ENCODE assay signal across 30 cellular contexts in genomic region chr22:22106855-22107254, GRCh38.
"Had no signal": no experiment of that assay in that cellular context is flagged by ENCODE, and none has a peak within 500 bp of the region (broad histone marks: within the 10 kb centered on the region; RNA-seq: fewer than 3 reads in every experiment).

No MANE protein-coding gene starts in this region.

- H3K4me3 ChIP-seq: neural progenitor cell, psoas muscle, right lobe of liver, sigmoid colon, suprapubic skin, testis, tibial nerve, upper lobe of left lung, vagina had no signal

- H3K27me3 Mint-ChIP-seq: stimulated activated memory B cell treated with anti-CD40 and anti-IgM and Interleukin-4, amounts not matched to agents 10 μg/mL and 1 μg/mL and 100 μg/mL, for 72 hours had no signal

- H3K27ac ChIP-seq: neural progenitor cell, parathyroid adenoma, psoas muscle, right lobe of liver, sigmoid colon, suprapubic skin, testis, tibial nerve, upper lobe of left lung, vagina had no signal

- FAIRE-seq: small intestine, urothelium cell line had no signal

- ATAC-seq: naive thymus-derived CD4-positive, alpha-beta T cell; natural killer cell; psoas muscle; right cardiac atrium; right lobe of liver; stimulated activated memory B cell treated with anti-CD40 and anti-IgM and Interleukin-4, amounts not matched to agents 10 μg/mL and 1 μg/mL and 100 μg/mL, for 72 hours; stimulated activated naive CD8-positive, alpha-beta T cell treated with anti-CD3 and anti-CD28 coated beads, Interleukin-15, amount 100 ng/mL, for 72 hours; stimulated activated naive CD8-positive, alpha-beta T cell treated with anti-CD3 and anti-CD28 coated beads, Interleukin-15, Interleukin-2, amounts not matched to agents 100 U/mL and 50 U/mL, for 24 hours had no signal

- H3K4me1 Mint-ChIP-seq: nephron had no signal

- H3K4me3 Mint-ChIP-seq: naive thymus-derived CD4-positive, alpha-beta T cell; natural killer cell; nephron; neural progenitor cell; stimulated activated memory B cell treated with anti-CD40 and anti-IgM and Interleukin-4, amounts not matched to agents 10 μg/mL and 1 μg/mL and 100 μg/mL, for 72 hours; stimulated activated naive CD8-positive, alpha-beta T cell treated with anti-CD3 and anti-CD28 coated beads, Interleukin-15, amount 100 ng/mL, for 72 hours had no signal

- H3K4me2 ChIP-seq: neural progenitor cell had no signal

- H3K9ac ChIP-seq: neural progenitor cell, parathyroid adenoma had no signal

- H3K36me3 Mint-ChIP-seq: natural killer cell, neural progenitor cell had no signal

- H3K36me3 ChIP-seq: neural progenitor cell, right lobe of liver, sigmoid colon, suprapubic skin, tibial nerve, upper lobe of left lung, vagina had no signal

- H3K79me2 ChIP-seq: parathyroid adenoma had no signal

- H3K9me3 Mint-ChIP-seq: naive thymus-derived CD4-positive, alpha-beta T cell; natural killer cell; nephron; neural progenitor cell; stimulated activated memory B cell treated with anti-CD40 and anti-IgM and Interleukin-4, amounts not matched to agents 10 μg/mL and 1 μg/mL and 100 μg/mL, for 72 hours; stimulated activated naive CD8-positive, alpha-beta T cell treated with anti-CD3 and anti-CD28 coated beads, Interleukin-15, amount 100 ng/mL, for 72 hours had no signal

- H3K4me1 ChIP-seq: neural progenitor cell, parathyroid adenoma, psoas muscle, right lobe of liver, sigmoid colon, suprapubic skin, tibial nerve, upper lobe of left lung, vagina had no signal

- H3K27ac Mint-ChIP-seq: naive thymus-derived CD4-positive, alpha-beta T cell; natural killer cell; nephron; neural progenitor cell; progenitor cell of endocrine pancreas; stimulated activated memory B cell treated with anti-CD40 and anti-IgM and Interleukin-4, amounts not matched to agents 10 μg/mL and 1 μg/mL and 100 μg/mL, for 72 hours; stimulated activated naive CD8-positive, alpha-beta T cell treated with anti-CD3 and anti-CD28 coated beads, Interleukin-15, amount 100 ng/mL, for 72 hours had no signal

- DNase-seq: naive thymus-derived CD4-positive, alpha-beta T cell; natural killer cell; nucleus accumbens; posterior cingulate gyrus; psoas muscle; right cardiac atrium; right lobe of liver; sigmoid colon; small intestine; stimulated activated CD4-positive, alpha-beta T cell treated with anti-CD3 and anti-CD28 coated beads, Interleukin-15, amount 100 ng/mL, for 24 hours; stimulated activated CD4-positive, alpha-beta T cell treated with anti-CD3 and anti-CD28 coated beads, Interleukin-2, amount 100 ng/mL, for 24 hours; stimulated activated CD4-positive, alpha-beta T cell treated with anti-CD3 and anti-CD28 coated beads, Interleukin-2, amount 100 ng/mL, for 48 hours; stimulated activated CD4-positive, alpha-beta T cell treated with anti-CD3 and anti-CD28 coated beads, Interleukin-4, amount 100 ng/mL, for 4 hours; stimulated activated CD8-positive, alpha-beta memory T cell treated with anti-CD3 and anti-CD28 coated beads, Interleukin-4, amount 100 ng/mL, for 48 hours; stimulated activated naive CD4-positive, alpha-beta T cell; stimulated activated naive CD8-positive, alpha-beta T cell treated with anti-CD3 and anti-CD28 coated beads, Interleukin-15, amount 100 ng/mL, for 72 hours; stimulated activated naive CD8-positive, alpha-beta T cell treated with anti-CD3 and anti-CD28 coated beads, Interleukin-15, Interleukin-2, amounts not matched to agents 100 U/mL and 50 U/mL, for 24 hours; substantia nigra; testis; trophoblast cell; upper lobe of left lung had no signal

- H2AFZ ChIP-seq: neural progenitor cell, parathyroid adenoma had no signal

- H3K27me3 ChIP-seq: right lobe of liver, sigmoid colon, suprapubic skin, testis, tibial nerve, upper lobe of left lung, vagina had no signal

- H3K9me3 ChIP-seq: psoas muscle, right lobe of liver, sigmoid colon, suprapubic skin, testis, tibial nerve, upper lobe of left lung, vagina had no signal
